Comparison of ENCODE assay signal across 3 cellular contexts in the genomic region with DNA sequence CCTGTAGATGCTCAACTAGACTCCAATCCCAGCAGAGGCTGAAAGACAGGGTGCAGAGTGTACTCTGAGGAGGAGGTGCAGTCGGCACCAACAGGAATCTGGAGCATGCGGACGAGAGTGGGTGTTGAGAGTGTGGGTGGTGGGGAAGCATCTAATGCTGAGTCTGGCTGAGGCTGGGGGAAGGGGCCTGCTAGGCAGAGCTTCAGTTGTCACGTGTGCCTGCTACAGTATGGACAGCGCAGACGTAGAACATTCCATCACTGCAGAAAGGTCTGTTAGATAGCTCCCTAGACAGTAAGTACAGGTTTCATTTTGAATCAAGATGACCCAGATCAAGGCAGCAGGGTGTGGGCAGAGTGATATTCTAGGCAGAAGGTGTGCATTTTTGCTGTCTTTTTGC.
TF ChIP-seq lines count a peak whose summit lies in the region.

No MANE protein-coding gene starts in this region.

TF ChIP-seq in GM12891, 5 proteins besides CTCF, POLR2A, EP300 and RAD21:
- TF ChIP-seq TAF1 (IDR thresholded peaks at IDR 0.05; ENCODE audit: low read depth, low read length) (no peak), PAX5 (IDR thresholded peaks at IDR 0.05; ENCODE audit: insufficient read depth, low read length, severe bottlenecking) (no peak), POLR2AphosphoS5 (IDR thresholded peaks at IDR 0.05; ENCODE audit: low read depth, low read length) (no peak), SPI1 (IDR thresholded peaks at IDR 0.05; ENCODE audit: low read depth, low read length) (no peak), POU2F2 (IDR thresholded peaks at IDR 0.05; ENCODE audit: low read depth, low read length) (no peak)

TF ChIP-seq in IMR-90, 13 proteins besides CTCF, POLR2A, EP300 and RAD21:
- TF ChIP-seq BHLHE40 (IDR thresholded peaks at IDR 0.05; ENCODE audit: low read depth, low read length) = no peak
- TF ChIP-seq, protein P1, sequence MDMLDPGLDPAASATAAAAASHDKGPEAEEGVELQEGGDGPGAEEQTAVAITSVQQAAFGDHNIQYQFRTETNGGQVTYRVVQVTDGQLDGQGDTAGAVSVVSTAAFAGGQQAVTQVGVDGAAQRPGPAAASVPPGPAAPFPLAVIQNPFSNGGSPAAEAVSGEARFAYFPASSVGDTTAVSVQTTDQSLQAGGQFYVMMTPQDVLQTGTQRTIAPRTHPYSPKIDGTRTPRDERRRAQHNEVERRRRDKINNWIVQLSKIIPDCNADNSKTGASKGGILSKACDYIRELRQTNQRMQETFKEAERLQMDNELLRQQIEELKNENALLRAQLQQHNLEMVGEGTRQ (IDR thresholded peaks at IDR 0.05; ENCODE audit: low read depth, low read length) = peak; percentile 17; the same call in 1 of the 2 replicates

TF ChIP-seq in HepG2, 621 proteins besides CTCF, POLR2A, EP300 and RAD21:
- TF ChIP-seq KLF9 (CRISPR knock-in tag; IDR thresholded peaks at IDR 0.05; ENCODE audit: low read depth) = no peak
- TF ChIP-seq, protein P2, sequence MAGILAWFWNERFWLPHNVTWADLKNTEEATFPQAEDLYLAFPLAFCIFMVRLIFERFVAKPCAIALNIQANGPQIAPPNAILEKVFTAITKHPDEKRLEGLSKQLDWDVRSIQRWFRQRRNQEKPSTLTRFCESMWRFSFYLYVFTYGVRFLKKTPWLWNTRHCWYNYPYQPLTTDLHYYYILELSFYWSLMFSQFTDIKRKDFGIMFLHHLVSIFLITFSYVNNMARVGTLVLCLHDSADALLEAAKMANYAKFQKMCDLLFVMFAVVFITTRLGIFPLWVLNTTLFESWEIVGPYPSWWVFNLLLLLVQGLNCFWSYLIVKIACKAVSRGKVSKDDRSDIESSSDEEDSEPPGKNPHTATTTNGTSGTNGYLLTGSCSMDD (CRISPR knock-in tag; IDR thresholded peaks at IDR 0.05) = no peak
- no peak for TF ChIP-seq ZKSCAN5 (CRISPR knock-in tag; IDR thresholded peaks at IDR 0.05)
- TF ChIP-seq ZC3H4 (CRISPR knock-in tag; IDR thresholded peaks at IDR 0.05; ENCODE audit: borderline replicate concordance) = no peak
- no peak for TF ChIP-seq ZNF10 (CRISPR knock-in tag; IDR thresholded peaks at IDR 0.05; ENCODE audit: borderline replicate concordance, low read depth)
- TF ChIP-seq CEBPG (CRISPR knock-in tag; IDR thresholded peaks at IDR 0.05) = no peak
- TF ChIP-seq ZNF598 (CRISPR knock-in tag; IDR thresholded peaks at IDR 0.05; ENCODE audit: borderline replicate concordance) = no peak
- TF ChIP-seq RCOR2 (CRISPR knock-in tag; IDR thresholded peaks at IDR 0.05) = no peak
- no peak for TF ChIP-seq PHB2 (IDR thresholded peaks at IDR 0.05; ENCODE audit: partially characterized antibody)
- TF ChIP-seq NRL (CRISPR knock-in tag; IDR thresholded peaks at IDR 0.05; ENCODE audit: borderline replicate concordance) = no peak
- TF ChIP-seq, protein P3, sequence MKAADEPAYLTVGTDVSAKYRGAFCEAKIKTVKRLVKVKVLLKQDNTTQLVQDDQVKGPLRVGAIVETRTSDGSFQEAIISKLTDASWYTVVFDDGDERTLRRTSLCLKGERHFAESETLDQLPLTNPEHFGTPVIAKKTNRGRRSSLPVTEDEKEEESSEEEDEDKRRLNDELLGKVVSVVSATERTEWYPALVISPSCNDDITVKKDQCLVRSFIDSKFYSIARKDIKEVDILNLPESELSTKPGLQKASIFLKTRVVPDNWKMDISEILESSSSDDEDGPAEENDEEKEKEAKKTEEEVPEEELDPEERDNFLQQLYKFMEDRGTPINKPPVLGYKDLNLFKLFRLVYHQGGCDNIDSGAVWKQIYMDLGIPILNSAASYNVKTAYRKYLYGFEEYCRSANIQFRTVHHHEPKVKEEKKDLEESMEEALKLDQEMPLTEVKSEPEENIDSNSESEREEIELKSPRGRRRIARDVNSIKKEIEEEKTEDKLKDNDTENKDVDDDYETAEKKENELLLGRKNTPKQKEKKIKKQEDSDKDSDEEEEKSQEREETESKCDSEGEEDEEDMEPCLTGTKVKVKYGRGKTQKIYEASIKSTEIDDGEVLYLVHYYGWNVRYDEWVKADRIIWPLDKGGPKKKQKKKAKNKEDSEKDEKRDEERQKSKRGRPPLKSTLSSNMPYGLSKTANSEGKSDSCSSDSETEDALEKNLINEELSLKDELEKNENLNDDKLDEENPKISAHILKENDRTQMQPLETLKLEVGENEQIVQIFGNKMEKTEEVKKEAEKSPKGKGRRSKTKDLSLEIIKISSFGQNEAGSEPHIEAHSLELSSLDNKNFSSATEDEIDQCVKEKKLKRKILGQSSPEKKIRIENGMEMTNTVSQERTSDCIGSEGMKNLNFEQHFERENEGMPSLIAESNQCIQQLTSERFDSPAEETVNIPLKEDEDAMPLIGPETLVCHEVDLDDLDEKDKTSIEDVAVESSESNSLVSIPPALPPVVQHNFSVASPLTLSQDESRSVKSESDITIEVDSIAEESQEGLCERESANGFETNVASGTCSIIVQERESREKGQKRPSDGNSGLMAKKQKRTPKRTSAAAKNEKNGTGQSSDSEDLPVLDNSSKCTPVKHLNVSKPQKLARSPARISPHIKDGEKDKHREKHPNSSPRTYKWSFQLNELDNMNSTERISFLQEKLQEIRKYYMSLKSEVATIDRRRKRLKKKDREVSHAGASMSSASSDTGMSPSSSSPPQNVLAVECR (CRISPR knock-in tag; IDR thresholded peaks at IDR 0.05; ENCODE audit: borderline replicate concordance) = no peak
- TF ChIP-seq, protein P4, sequence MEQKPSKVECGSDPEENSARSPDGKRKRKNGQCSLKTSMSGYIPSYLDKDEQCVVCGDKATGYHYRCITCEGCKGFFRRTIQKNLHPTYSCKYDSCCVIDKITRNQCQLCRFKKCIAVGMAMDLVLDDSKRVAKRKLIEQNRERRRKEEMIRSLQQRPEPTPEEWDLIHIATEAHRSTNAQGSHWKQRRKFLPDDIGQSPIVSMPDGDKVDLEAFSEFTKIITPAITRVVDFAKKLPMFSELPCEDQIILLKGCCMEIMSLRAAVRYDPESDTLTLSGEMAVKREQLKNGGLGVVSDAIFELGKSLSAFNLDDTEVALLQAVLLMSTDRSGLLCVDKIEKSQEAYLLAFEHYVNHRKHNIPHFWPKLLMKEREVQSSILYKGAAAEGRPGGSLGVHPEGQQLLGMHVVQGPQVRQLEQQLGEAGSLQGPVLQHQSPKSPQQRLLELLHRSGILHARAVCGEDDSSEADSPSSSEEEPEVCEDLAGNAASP (CRISPR knock-in tag; IDR thresholded peaks at IDR 0.05; ENCODE audit: borderline replicate concordance) = no peak
- no peak for TF ChIP-seq KDM6A (CRISPR knock-in tag; IDR thresholded peaks at IDR 0.05; ENCODE audit: low read depth)
- no peak for TF ChIP-seq ZNF501 (CRISPR knock-in tag; IDR thresholded peaks at IDR 0.05)
- no peak for TF ChIP-seq ZKSCAN8 (CRISPR knock-in tag; IDR thresholded peaks at IDR 0.05; ENCODE audit: borderline replicate concordance)
- TF ChIP-seq ZNF24 (IDR thresholded peaks at IDR 0.05) = no peak
- TF ChIP-seq GABPA (IDR thresholded peaks at IDR 0.05; ENCODE audit: low read depth, low read length) = no peak
- TF ChIP-seq GABPA (CRISPR knock-in tag; IDR thresholded peaks at IDR 0.05; ENCODE audit: low read depth) = no peak
